ENCODE assay signal across 1 cellular context in genomic region chr2:95192891-95193290, GRCh38.
TF ChIP-seq lines count a peak whose summit lies in the region.
"Not testable (repeated sequence)": the region's sequence is repeated elsewhere in the genome, so short reads cannot be mapped to it uniquely, and the experiment has no call there.

No MANE protein-coding gene starts in this region.

TF ChIP-seq in HepG2, 621 proteins besides CTCF, POLR2A, EP300 and RAD21:
- TF ChIP-seq CREM (IDR thresholded peaks at IDR 0.05): peak; percentile 43; the same call in 1 of the 2 replicates
- not testable (repeated sequence) for TF ChIP-seq CREM (CRISPR knock-in tag; IDR thresholded peaks at IDR 0.05)
- TF ChIP-seq CREB1 (IDR thresholded peaks at IDR 0.05): peak; percentile 48; the same call in 1 of the 2 replicates
- peak; percentile 35; the same call in 1 of the 2 replicates for TF ChIP-seq CREB1 (CRISPR knock-in tag; IDR thresholded peaks at IDR 0.05)
- TF ChIP-seq STAG1 (CRISPR knock-in tag; IDR thresholded peaks at IDR 0.05): peak; percentile 50
- peak; percentile 72; the same call in 1 of the 2 replicates for TF ChIP-seq KDM2A (CRISPR knock-in tag; IDR thresholded peaks at IDR 0.05; ENCODE audit: borderline replicate concordance, low read depth)
- peak; percentile 11; the same call in 1 of the 2 replicates for TF ChIP-seq SMC3 (IDR thresholded peaks at IDR 0.05; ENCODE audit: low read length)
